13 cellular contexts compared by ENCODE assay signal in genomic region chr1:231284441-231284840, GRCh38. TPM values are rescaled to one million over a fixed set of nuclear protein-coding genes. Genes with fewer than 3 reads are reported as not detected.
A peak's percentile ranks its signal among the peaks of the same experiment; 100 is the strongest.
DNase-seq lines count a peak whose midpoint lies in the region; FAIRE-seq and TF ChIP-seq lines count a peak whose summit lies in the region.
"Had no signal": no experiment of that assay in that cellular context is flagged by ENCODE, and none has a peak within 500 bp of the region (broad histone marks: within the 10 kb centered on the region; RNA-seq: fewer than 3 reads in every experiment).

No MANE protein-coding gene starts in this region.

- in situ Hi-C loops in HAP-1 (cut with MboI; ENCODE audit: low sequenced_read_pairs): no loop called here

- H3K18ac ChIP-seq in H1 (ENCODE audit: extremely low read depth, low read length): no peak overlapping the region
- H3K18ac ChIP-seq in mesendoderm (ENCODE audit: low read length): no peak overlapping the region

- no peaks in the 10 kb centered on the region for H3K23me2 ChIP-seq in H1 (ENCODE audit: low read depth, low read length)

- no peak overlapping the region for H4K91ac ChIP-seq in H1 (replicated peaks; ENCODE audit: insufficient read length, low read length)

- H2BK120ac ChIP-seq in H1 (replicated peaks; ENCODE audit: low read depth, low read length) (no peak overlapping the region), mesendoderm (ENCODE audit: low read depth, low read length) (no peak overlapping the region)

- no peak overlapping the region for H2AFZ ChIP-seq in H1 (ENCODE audit: low read length)

- CTCF ChIA-PET in H1 (lab: Charles Lee; ENCODE audit: partially characterized antibody): no interaction called here

- H3K4me3 ChIP-seq in HAP-1 (no peak overlapping the region), H1 (ENCODE audit: extremely low read depth in 1 of 4, insufficient read depth in 2 of 4, low read depth in 3 of 4, low read length in 4 of 4) (no peak overlapping the region), mesendoderm (ENCODE audit: low read length) (no peak overlapping the region), left ventricle myocardium inferior (no peak overlapping the region)
- no peak overlapping the region for H3K4me3 ChIP-seq in effector memory CD4-positive, alpha-beta T cell (ENCODE audit: insufficient read depth, low read depth, low read length, poor library complexity, severe bottlenecking)
- H3K4me3 ChIP-seq: BLaER1 had no signal

- POLR2A ChIA-PET in H1 (lab: Charles Lee; ENCODE audit: partially characterized antibody): no interaction called here

- H3K27me3 ChIP-seq in HAP-1 (ENCODE audit: low read depth): no peaks in the 10 kb centered on the region
- no peaks in the 10 kb centered on the region for H3K27me3 ChIP-seq in H1 (replicated peaks in 1 of 4; ENCODE audit: control insufficient read depth in 3 of 4, extremely low read depth in 1 of 4, insufficient read depth in 3 of 4, low read length in 3 of 4)
- no peaks in the 10 kb centered on the region for H3K27me3 ChIP-seq in mesendoderm (ENCODE audit: insufficient read depth, low read length, poor library complexity)
- no peaks in the 10 kb centered on the region for H3K27me3 ChIP-seq in left ventricle myocardium inferior (ENCODE audit: low read depth)
- H3K27me3 ChIP-seq in effector memory CD4-positive, alpha-beta T cell (replicated peaks; ENCODE audit: control insufficient read depth, insufficient read depth, low read length, poor library complexity, severe bottlenecking): no peaks in the 10 kb centered on the region
- H3K27me3 ChIP-seq: BLaER1 had no signal

- H3K36me3 ChIP-seq in HAP-1 (replicated peaks) (no peaks in the 10 kb centered on the region), H1 (ENCODE audit: control insufficient read depth in 2 of 4, insufficient read depth in 4 of 4, low read length in 3 of 4) (no peaks in the 10 kb centered on the region), mesendoderm (ENCODE audit: control insufficient read depth, insufficient read depth, low read length) (no peaks in the 10 kb centered on the region), left ventricle myocardium inferior (no peaks in the 10 kb centered on the region)
- H3K36me3 ChIP-seq in effector memory CD4-positive, alpha-beta T cell (ENCODE audit: control insufficient read depth, insufficient read depth, low read length): no peaks in the 10 kb centered on the region
- H3K36me3 ChIP-seq: BLaER1 had no signal

- H3K4me1 ChIP-seq in HAP-1 (no peaks in the 10 kb centered on the region), H1 (replicated peaks in 1 of 4; ENCODE audit: control insufficient read depth in 3 of 4, insufficient read depth in 4 of 4, low read length in 3 of 4) (peaks cover 0 to 4% (median 0%) of the 10 kb centered on the region in 4 experiments; a peak in 1 of 7 replicates), mesendoderm (ENCODE audit: control insufficient read depth, low read depth, low read length) (no peaks in the 10 kb centered on the region), left ventricle myocardium inferior (no peaks in the 10 kb centered on the region)
- H3K4me1 ChIP-seq in effector memory CD4-positive, alpha-beta T cell (ENCODE audit: control insufficient read depth, insufficient read depth, low read length, poor library complexity, severe bottlenecking): no peaks in the 10 kb centered on the region

- no peak for FAIRE-seq in H1 (lab: Jason Lieb, UNC)

- no peaks in the 10 kb centered on the region for H3K79me2 ChIP-seq in H1 (ENCODE audit: control insufficient read depth in 1 of 2, insufficient read depth in 2 of 2, low read length in 2 of 2)
- H3K79me2 ChIP-seq in mesendoderm (ENCODE audit: control insufficient read depth, insufficient read depth, low read length): no peaks in the 10 kb centered on the region

- DNase-seq in ELF-1 (ENCODE audit: low read depth, low spot score): peak; percentile 55
- peak; percentile 13 to 25 for DNase-seq in HAP-1 (ENCODE audit: low spot score in 2 of 2)
- DNase-seq in H1 (ENCODE audit: low read depth in 1 of 2, low spot score in 2 of 2): no peak
- peak; percentile 82 for DNase-seq in mesendoderm
- no peak for DNase-seq in left ventricle myocardium inferior
- no peak for DNase-seq in effector memory CD4-positive, alpha-beta T cell
- DNase-seq in substantia nigra (lab: John Stamatoyannopoulos, UW): no peak
- DNase-seq: 8988T; CD4-positive, alpha-beta memory T cell; DMS153; DMS79; GF-D8 had no signal

- H3K56ac ChIP-seq in H1 (replicated peaks; ENCODE audit: insufficient read length, low read depth, low read length) (no peak overlapping the region), mesendoderm (ENCODE audit: low read length) (no peak overlapping the region)

- no peak overlapping the region for H2BK20ac ChIP-seq in H1 (ENCODE audit: low read length)

- H4K20me1 ChIP-seq in H1 (replicated peaks in 1 of 2; ENCODE audit: control insufficient read depth in 1 of 2, insufficient read depth in 2 of 2, low read length in 2 of 2): no peaks in the 10 kb centered on the region
- H4K20me1 ChIP-seq: BLaER1 had no signal

- no peaks in the 10 kb centered on the region for H3K9me3 ChIP-seq in HAP-1
- H3K9me3 ChIP-seq in H1 (ENCODE audit: insufficient read depth in 2 of 2, low read depth in 1 of 2, low read length in 1 of 2): no peaks in the 10 kb centered on the region; a peak in 1 of 4 replicates
- H3K9me3 ChIP-seq in left ventricle myocardium inferior (replicated peaks): no peaks in the 10 kb centered on the region
- no peaks in the 10 kb centered on the region for H3K9me3 ChIP-seq in effector memory CD4-positive, alpha-beta T cell (ENCODE audit: control insufficient read depth, low read length)
- H3K9me3 ChIP-seq: BLaER1 had no signal

- TF ChIP-seq RAD21 in H1 (IDR thresholded peaks at IDR 0.05 in 1 of 2, conservative IDR thresholded peaks at IDR 0.05 in 1 of 2; ENCODE audit: low read depth in 2 of 2, low read length in 2 of 2): no peak

- H3K27ac ChIP-seq in H1 (ENCODE audit: low read depth, low read length): no peak overlapping the region
- no peak overlapping the region for H3K27ac ChIP-seq in mesendoderm (ENCODE audit: low read depth, low read length)
- no peak overlapping the region for H3K27ac ChIP-seq in left ventricle myocardium inferior (replicated peaks)
- H3K27ac ChIP-seq in effector memory CD4-positive, alpha-beta T cell (ENCODE audit: insufficient read depth, low read length, poor library complexity, severe bottlenecking): no peak overlapping the region
- H3K27ac ChIP-seq in substantia nigra (ENCODE audit: low read depth, low read length, poor library complexity, severe bottlenecking): no peak overlapping the region
- H3K27ac ChIP-seq: BLaER1 had no signal

- no peak overlapping the region for H2AK5ac ChIP-seq in H1 (ENCODE audit: low read depth, low read length)
- no peak overlapping the region for H2AK5ac ChIP-seq in mesendoderm (ENCODE audit: low read length)

- no peak overlapping the region for H3K9ac ChIP-seq in H1 (replicated peaks in 1 of 4; ENCODE audit: extremely low read depth in 1 of 4, low read depth in 3 of 4, low read length in 3 of 4)
- H3K9ac ChIP-seq in mesendoderm (ENCODE audit: low read length): no peak overlapping the region
- H3K9ac ChIP-seq: BLaER1 had no signal

- H4K8ac ChIP-seq in H1 (ENCODE audit: extremely low read depth, insufficient read depth, low read length) (no peak overlapping the region), mesendoderm (ENCODE audit: low read depth, low read length) (no peak overlapping the region)

- H3K79me1 ChIP-seq in H1 (ENCODE audit: low read depth, low read length) (no peaks in the 10 kb centered on the region), mesendoderm (ENCODE audit: low read length) (no peaks in the 10 kb centered on the region)

- H2BK12ac ChIP-seq in H1 (ENCODE audit: low read depth, low read length): no peak overlapping the region

- intact Hi-C loops in left ventricle myocardium inferior (cut with micrococcal nuclease): no loop called here

- H3K14ac ChIP-seq in H1 (ENCODE audit: insufficient read length): no peak overlapping the region

- H3K4ac ChIP-seq in H1 (replicated peaks; ENCODE audit: insufficient read length, low read depth, low read length) (no peak overlapping the region), mesendoderm (ENCODE audit: low read depth, low read length) (no peak overlapping the region)

- no peak for TF ChIP-seq EP300 in H1 (IDR thresholded peaks at IDR 0.05; ENCODE audit: borderline replicate concordance in 1 of 2, low read depth in 2 of 2, low read length in 2 of 2)

- TF ChIP-seq CTCF in H1 (IDR thresholded peaks at IDR 0.05; ENCODE audit: control extremely low read depth in 1 of 3, insufficient read depth in 1 of 3, low read depth in 1 of 3, low read length in 3 of 3) (no peak), left ventricle myocardium inferior (IDR thresholded peaks at IDR 0.05; ENCODE audit: borderline replicate concordance) (no peak)

- H2BK15ac ChIP-seq in H1 (ENCODE audit: low read length) (no peak overlapping the region), mesendoderm (replicated peaks; ENCODE audit: low read depth) (no peak overlapping the region)

- H3K23ac ChIP-seq in H1 (ENCODE audit: insufficient read length) (no peak overlapping the region), mesendoderm (ENCODE audit: low read length) (no peak overlapping the region)

- H2BK5ac ChIP-seq in H1 (ENCODE audit: low read depth, low read length) (no peak overlapping the region), mesendoderm (ENCODE audit: low read length) (no peak overlapping the region)

- H3K4me2 ChIP-seq in H1 (ENCODE audit: insufficient read depth in 1 of 2, low read depth in 2 of 2, low read length in 2 of 2): no peak overlapping the region
- H3K4me2 ChIP-seq in mesendoderm (ENCODE audit: low read length): no peak overlapping the region
- H3K4me2 ChIP-seq: BLaER1 had no signal

- 70% methylated on average over 1 of the region's 6 CpGs; no CpG with 5 or more reads in 1 of the 2 experiments for WGBS in H1 (ENCODE audit: extremely low coverage in 1 of 2, insufficient coverage in 1 of 2, insufficient read length in 1 of 2, insufficient replicate concordance in 2 of 2, low coverage in 1 of 2, low lambda C conversion rate in 2 of 2, missing lambda C conversion rate in 1 of 2), 2 experiments
- no CpG with 5 or more reads among the region's 6 CpGs for WGBS in mesendoderm (ENCODE audit: extremely low coverage, insufficient coverage, low lambda C conversion rate)

- TF ChIP-seq POLR2A in H1 (IDR thresholded peaks at IDR 0.05; ENCODE audit: control extremely low read depth in 1 of 2, low read depth in 2 of 2, low read length in 2 of 2): no peak

- no peak overlapping the region for H4K5ac ChIP-seq in H1 (ENCODE audit: insufficient read length, low read depth, low read length)
- H4K5ac ChIP-seq in mesendoderm (ENCODE audit: low read length): no peak overlapping the region

RNA-seq across cellular contexts. Expression of gene GNPAT, which starts 43.4 kb away (rescaled TPM):
- total RNA-seq in H1 (2021; fragmentation: NEBNext Ultra II Directional; extraction: Animal tissue kit (Norgen Biotek cat#: 25700)): 41.1 and 47.4 TPM in 2 replicates
- polyA plus RNA-seq in H1 (2011; rRNA removed): 12.7 and 22.9 TPM in 2 replicates
- polyA plus RNA-seq in H1 (2011; cell fraction: cytosol; rRNA removed): 24.6 TPM
- polyA plus RNA-seq in H1 (2011; cell fraction: nucleus; rRNA removed): 12.0 TPM
- polyA plus RNA-seq in H1 (2012, experiment 1 of 2): 29.6 to 43.4 TPM (median 33.4 TPM) in 4 replicates
- 4.0 TPM for polyA plus RNA-seq in H1 (2012, experiment 2 of 2)
- 32.7 TPM for polyA plus RNA-seq in H1 (2013, experiment 1 of 2)
- polyA plus RNA-seq in H1 (2013, experiment 2 of 2): 32.9 TPM
- polyA minus RNA-seq in H1 (2011; rRNA and poly(A)+ RNA removed): 27.8 and 30.4 TPM in 2 replicates
- polyA minus RNA-seq in H1 (2011; cell fraction: cytosol; rRNA and poly(A)+ RNA removed): 19.0 TPM
- 29.2 TPM for polyA minus RNA-seq in H1 (2011; cell fraction: nucleus; rRNA and poly(A)+ RNA removed)
- 38.1 TPM for polyA plus RNA-seq in mesendoderm (2013, experiment 1 of 2)
- 37.3 TPM for polyA plus RNA-seq in mesendoderm (2013, experiment 2 of 2)
- 56.7 TPM for total RNA-seq in left ventricle myocardium inferior

RNA-seq across cellular contexts. Expression of gene EXOC8, which starts 53.2 kb away (rescaled TPM):
- 9.4 and 9.8 TPM in 2 replicates for total RNA-seq in H1 (2021; fragmentation: NEBNext Ultra II Directional; extraction: Animal tissue kit (Norgen Biotek cat#: 25700))
- polyA plus RNA-seq in H1 (2011; rRNA removed): 2.0 and 2.3 TPM in 2 replicates
- 2.5 TPM for polyA plus RNA-seq in H1 (2011; cell fraction: cytosol; rRNA removed)
- 3.4 TPM for polyA plus RNA-seq in H1 (2011; cell fraction: nucleus; rRNA removed)
- 2.8 to 4.8 TPM (median 3.6 TPM) in 4 replicates for polyA plus RNA-seq in H1 (2012, experiment 1 of 2)
- polyA plus RNA-seq in H1 (2012, experiment 2 of 2): 0.50 TPM
- polyA plus RNA-seq in H1 (2013, experiment 1 of 2): 4.2 TPM
- polyA plus RNA-seq in H1 (2013, experiment 2 of 2): 4.3 TPM
- polyA minus RNA-seq in H1 (2011; rRNA and poly(A)+ RNA removed): 7.8 and 8.0 TPM in 2 replicates
- 5.7 TPM for polyA minus RNA-seq in H1 (2011; cell fraction: cytosol; rRNA and poly(A)+ RNA removed)
- polyA minus RNA-seq in H1 (2011; cell fraction: nucleus; rRNA and poly(A)+ RNA removed): 5.5 TPM
- polyA plus RNA-seq in mesendoderm (2013, experiment 1 of 2): 3.2 TPM
- polyA plus RNA-seq in mesendoderm (2013, experiment 2 of 2): 3.2 TPM
- 12.2 TPM for total RNA-seq in left ventricle myocardium inferior

RNA-seq across cellular contexts. Expression of gene SPRTN, which starts 53.7 kb away (rescaled TPM):
- total RNA-seq in H1 (2021; fragmentation: NEBNext Ultra II Directional; extraction: Animal tissue kit (Norgen Biotek cat#: 25700)): 11.8 and 15.1 TPM in 2 replicates
- polyA plus RNA-seq in H1 (2011; rRNA removed): 6.6 and 9.1 TPM in 2 replicates
- polyA plus RNA-seq in H1 (2011; cell fraction: cytosol; rRNA removed): 8.2 TPM
- 9.1 TPM for polyA plus RNA-seq in H1 (2011; cell fraction: nucleus; rRNA removed)
- polyA plus RNA-seq in H1 (2012, experiment 1 of 2): 6.8 to 8.2 TPM (median 7.7 TPM) in 4 replicates
- 0.52 TPM for polyA plus RNA-seq in H1 (2012, experiment 2 of 2)
- polyA plus RNA-seq in H1 (2013, experiment 1 of 2): 10.9 TPM
- polyA plus RNA-seq in H1 (2013, experiment 2 of 2): 10.3 TPM
- 7.7 and 12.0 TPM in 2 replicates for polyA minus RNA-seq in H1 (2011; rRNA and poly(A)+ RNA removed)
- polyA minus RNA-seq in H1 (2011; cell fraction: cytosol; rRNA and poly(A)+ RNA removed): 9.3 TPM
- polyA minus RNA-seq in H1 (2011; cell fraction: nucleus; rRNA and poly(A)+ RNA removed): 17.4 TPM
- 12.6 TPM for polyA plus RNA-seq in mesendoderm (2013, experiment 1 of 2)
- polyA plus RNA-seq in mesendoderm (2013, experiment 2 of 2): 11.9 TPM
- 7.4 TPM for total RNA-seq in left ventricle myocardium inferior

Comparison
In these comparisons a context has a peak if more than half of its experiments do, and no peak if none do; other contexts are left out.
1. DNase-seq: peak in ELF-1 (single experiment), HAP-1 (2 of 2) and mesendoderm (single experiment); none in H1 (0 of 2), left ventricle myocardium inferior (single experiment), effector memory CD4-positive, alpha-beta T cell (0 of 3) and substantia nigra (0 of 49).